In the genomic region with DNA sequence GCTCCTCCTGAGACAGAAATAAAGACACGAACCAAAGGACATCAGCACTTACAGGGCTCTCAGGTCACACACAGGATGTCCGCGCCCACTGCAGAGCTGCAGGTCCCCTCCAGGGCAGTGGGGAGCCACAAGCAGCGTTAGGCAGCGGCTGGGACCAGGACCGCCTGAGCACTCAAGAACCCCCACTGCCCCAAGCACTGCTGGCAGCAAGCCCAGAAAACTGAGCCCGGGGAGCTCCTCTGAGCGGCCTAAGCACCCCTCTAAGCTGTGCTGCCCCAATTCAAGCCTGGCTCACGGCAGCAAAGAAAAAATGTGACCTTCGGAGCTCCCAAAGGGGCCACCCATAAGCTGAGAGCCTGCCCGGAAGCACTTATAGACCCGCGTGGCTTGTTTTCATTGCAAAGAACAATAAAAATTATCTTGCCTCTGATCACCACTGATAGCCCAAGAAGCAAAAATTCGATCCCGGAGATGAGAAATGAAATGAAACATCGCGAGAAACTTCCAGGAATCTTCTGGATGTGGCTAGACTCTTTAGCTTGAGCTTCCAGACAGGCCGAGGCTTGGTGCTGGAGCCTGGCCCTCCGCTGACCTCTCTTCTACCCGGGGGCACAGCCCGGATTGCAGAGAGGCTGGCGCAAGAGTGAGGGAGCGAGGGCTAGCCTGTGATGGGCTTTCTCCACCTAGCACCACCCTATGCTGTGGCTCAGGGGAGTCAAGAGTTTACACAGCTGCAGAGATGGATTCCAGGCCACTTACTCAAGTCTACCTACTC, we compare ENCODE assay signal across 1 cellular context.
TF ChIP-seq lines count a peak whose summit lies in the region.

No MANE protein-coding gene starts in this region.

TF ChIP-seq in A549, 52 proteins besides CTCF, POLR2A, EP300 and RAD21 (continued from another document):
- TF ChIP-seq, protein P1, sequence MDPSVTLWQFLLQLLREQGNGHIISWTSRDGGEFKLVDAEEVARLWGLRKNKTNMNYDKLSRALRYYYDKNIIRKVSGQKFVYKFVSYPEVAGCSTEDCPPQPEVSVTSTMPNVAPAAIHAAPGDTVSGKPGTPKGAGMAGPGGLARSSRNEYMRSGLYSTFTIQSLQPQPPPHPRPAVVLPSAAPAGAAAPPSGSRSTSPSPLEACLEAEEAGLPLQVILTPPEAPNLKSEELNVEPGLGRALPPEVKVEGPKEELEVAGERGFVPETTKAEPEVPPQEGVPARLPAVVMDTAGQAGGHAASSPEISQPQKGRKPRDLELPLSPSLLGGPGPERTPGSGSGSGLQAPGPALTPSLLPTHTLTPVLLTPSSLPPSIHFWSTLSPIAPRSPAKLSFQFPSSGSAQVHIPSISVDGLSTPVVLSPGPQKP (IDR thresholded peaks at IDR 0.05; ENCODE audit: low read depth, low read length): no peak
- TF ChIP-seq RCOR1 (IDR thresholded peaks at IDR 0.05; ENCODE audit: low read depth, low read length) (no peak), HOXB13 (CRISPR knock-in tag; IDR thresholded peaks at IDR 0.05; ENCODE audit: low read depth) (no peak), TFCP2L1 (CRISPR knock-in tag; IDR thresholded peaks at IDR 0.05) (no peak), FOXS1 (CRISPR knock-in tag; IDR thresholded peaks at IDR 0.05) (no peak), KDM1A (IDR thresholded peaks at IDR 0.05; ENCODE audit: low read depth) (no peak), HDAC2 (IDR thresholded peaks at IDR 0.05) (no peak), POLR2AphosphoS2 (conservative IDR thresholded peaks at IDR 0.05; ENCODE audit: low read length) (no peak), SMC3 (IDR thresholded peaks at IDR 0.05) (no peak), GATA3 (IDR thresholded peaks at IDR 0.05; ENCODE audit: borderline replicate concordance) (peak; percentile 61; the same call in 1 of the 2 replicates), HEYL (CRISPR knock-in tag; IDR thresholded peaks at IDR 0.05) (no peak), MAZ (IDR thresholded peaks at IDR 0.05; ENCODE audit: borderline replicate concordance, low read depth, low read length) (no peak), SREBF2 (IDR thresholded peaks at IDR 0.05) (no peak), EHF (CRISPR knock-in tag; IDR thresholded peaks at IDR 0.05) (no peak), RFX5 (IDR thresholded peaks at IDR 0.05) (no peak), MYC (IDR thresholded peaks at IDR 0.05; ENCODE audit: borderline replicate concordance, low read length) (no peak), KDM5A (IDR thresholded peaks at IDR 0.05) (no peak), CBX2 (IDR thresholded peaks at IDR 0.05; ENCODE audit: borderline replicate concordance, low read depth) (no peak), JUNB (IDR thresholded peaks at IDR 0.05) (no peak), NPAS2 (CRISPR knock-in tag; IDR thresholded peaks at IDR 0.05; ENCODE audit: borderline replicate concordance) (no peak), ZC3H11A (IDR thresholded peaks at IDR 0.05) (no peak), JUN (IDR thresholded peaks at IDR 0.05) (peak in 1 of 2 experiments; percentile 58; a peak in 1 of 5 replicates), PHF8 (IDR thresholded peaks at IDR 0.05; ENCODE audit: borderline replicate concordance, low read depth) (no peak), ZFP36 (IDR thresholded peaks at IDR 0.05; ENCODE audit: borderline replicate concordance, partially characterized antibody) (peak; percentile 45), FOSL2 (IDR thresholded peaks at IDR 0.05) (no peak), FOSL2 (CRISPR knock-in tag; IDR thresholded peaks at IDR 0.05) (peak; percentile 53), RARB (CRISPR knock-in tag; IDR thresholded peaks at IDR 0.05) (no peak), CEBPB (IDR thresholded peaks at IDR 0.05) (peak in 1 of 2 experiments; percentile 77; a peak in 2 of 4 replicates), ESRRA (IDR thresholded peaks at IDR 0.05; ENCODE audit: borderline replicate concordance, low read length) (no peak), TP53 (CRISPR knock-in tag; IDR thresholded peaks at IDR 0.05) (no peak), MAFK (IDR thresholded peaks at IDR 0.05; ENCODE audit: partially characterized antibody) (no peak), NFE2L2 (conservative IDR thresholded peaks at IDR 0.05; ENCODE audit: low read length) (no peak), BHLHE40 (IDR thresholded peaks at IDR 0.05; ENCODE audit: low read depth, low read length) (no peak), ZNF302 (CRISPR knock-in tag; IDR thresholded peaks at IDR 0.05) (no peak), RNF2 (IDR thresholded peaks at IDR 0.05; ENCODE audit: borderline replicate concordance, low read depth) (no peak)
- TF ChIP-seq, protein P2, sequence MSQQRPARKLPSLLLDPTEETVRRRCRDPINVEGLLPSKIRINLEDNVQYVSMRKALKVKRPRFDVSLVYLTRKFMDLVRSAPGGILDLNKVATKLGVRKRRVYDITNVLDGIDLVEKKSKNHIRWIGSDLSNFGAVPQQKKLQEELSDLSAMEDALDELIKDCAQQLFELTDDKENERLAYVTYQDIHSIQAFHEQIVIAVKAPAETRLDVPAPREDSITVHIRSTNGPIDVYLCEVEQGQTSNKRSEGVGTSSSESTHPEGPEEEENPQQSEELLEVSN (IDR thresholded peaks at IDR 0.05; ENCODE audit: borderline replicate concordance, low read depth): no peak
- TF ChIP-seq, protein P3, sequence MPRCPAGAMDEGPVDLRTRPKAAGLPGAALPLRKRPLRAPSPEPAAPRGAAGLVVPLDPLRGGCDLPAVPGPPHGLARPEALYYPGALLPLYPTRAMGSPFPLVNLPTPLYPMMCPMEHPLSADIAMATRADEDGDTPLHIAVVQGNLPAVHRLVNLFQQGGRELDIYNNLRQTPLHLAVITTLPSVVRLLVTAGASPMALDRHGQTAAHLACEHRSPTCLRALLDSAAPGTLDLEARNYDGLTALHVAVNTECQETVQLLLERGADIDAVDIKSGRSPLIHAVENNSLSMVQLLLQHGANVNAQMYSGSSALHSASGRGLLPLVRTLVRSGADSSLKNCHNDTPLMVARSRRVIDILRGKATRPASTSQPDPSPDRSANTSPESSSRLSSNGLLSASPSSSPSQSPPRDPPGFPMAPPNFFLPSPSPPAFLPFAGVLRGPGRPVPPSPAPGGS (IDR thresholded peaks at IDR 0.05): no peak
- TF ChIP-seq, protein P4, sequence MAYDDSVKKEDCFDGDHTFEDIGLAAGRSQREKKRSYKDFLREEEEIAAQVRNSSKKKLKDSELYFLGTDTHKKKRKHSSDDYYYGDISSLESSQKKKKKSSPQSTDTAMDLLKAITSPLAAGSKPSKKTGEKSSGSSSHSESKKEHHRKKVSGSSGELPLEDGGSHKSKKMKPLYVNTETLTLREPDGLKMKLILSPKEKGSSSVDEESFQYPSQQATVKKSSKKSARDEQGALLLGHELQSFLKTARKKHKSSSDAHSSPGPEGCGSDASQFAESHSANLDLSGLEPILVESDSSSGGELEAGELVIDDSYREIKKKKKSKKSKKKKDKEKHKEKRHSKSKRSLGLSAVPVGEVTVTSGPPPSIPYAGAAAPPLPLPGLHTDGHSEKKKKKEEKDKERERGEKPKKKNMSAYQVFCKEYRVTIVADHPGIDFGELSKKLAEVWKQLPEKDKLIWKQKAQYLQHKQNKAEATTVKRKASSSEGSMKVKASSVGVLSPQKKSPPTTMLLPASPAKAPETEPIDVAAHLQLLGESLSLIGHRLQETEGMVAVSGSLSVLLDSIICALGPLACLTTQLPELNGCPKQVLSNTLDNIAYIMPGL (CRISPR knock-in tag; IDR thresholded peaks at IDR 0.05; ENCODE audit: borderline replicate concordance): no peak
- TF ChIP-seq, protein P5, sequence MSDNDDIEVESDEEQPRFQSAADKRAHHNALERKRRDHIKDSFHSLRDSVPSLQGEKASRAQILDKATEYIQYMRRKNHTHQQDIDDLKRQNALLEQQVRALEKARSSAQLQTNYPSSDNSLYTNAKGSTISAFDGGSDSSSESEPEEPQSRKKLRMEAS (IDR thresholded peaks at IDR 0.05): peak; percentile 40; the same call in 1 of the 2 replicates
- TF ChIP-seq, protein P6, sequence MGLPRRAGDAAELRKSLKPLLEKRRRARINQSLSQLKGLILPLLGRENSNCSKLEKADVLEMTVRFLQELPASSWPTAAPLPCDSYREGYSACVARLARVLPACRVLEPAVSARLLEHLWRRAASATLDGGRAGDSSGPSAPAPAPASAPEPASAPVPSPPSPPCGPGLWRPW (IDR thresholded peaks at IDR 0.05): no peak
- TF ChIP-seq, protein P7, sequence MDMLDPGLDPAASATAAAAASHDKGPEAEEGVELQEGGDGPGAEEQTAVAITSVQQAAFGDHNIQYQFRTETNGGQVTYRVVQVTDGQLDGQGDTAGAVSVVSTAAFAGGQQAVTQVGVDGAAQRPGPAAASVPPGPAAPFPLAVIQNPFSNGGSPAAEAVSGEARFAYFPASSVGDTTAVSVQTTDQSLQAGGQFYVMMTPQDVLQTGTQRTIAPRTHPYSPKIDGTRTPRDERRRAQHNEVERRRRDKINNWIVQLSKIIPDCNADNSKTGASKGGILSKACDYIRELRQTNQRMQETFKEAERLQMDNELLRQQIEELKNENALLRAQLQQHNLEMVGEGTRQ (IDR thresholded peaks at IDR 0.05): no peak
- TF ChIP-seq, protein P8, sequence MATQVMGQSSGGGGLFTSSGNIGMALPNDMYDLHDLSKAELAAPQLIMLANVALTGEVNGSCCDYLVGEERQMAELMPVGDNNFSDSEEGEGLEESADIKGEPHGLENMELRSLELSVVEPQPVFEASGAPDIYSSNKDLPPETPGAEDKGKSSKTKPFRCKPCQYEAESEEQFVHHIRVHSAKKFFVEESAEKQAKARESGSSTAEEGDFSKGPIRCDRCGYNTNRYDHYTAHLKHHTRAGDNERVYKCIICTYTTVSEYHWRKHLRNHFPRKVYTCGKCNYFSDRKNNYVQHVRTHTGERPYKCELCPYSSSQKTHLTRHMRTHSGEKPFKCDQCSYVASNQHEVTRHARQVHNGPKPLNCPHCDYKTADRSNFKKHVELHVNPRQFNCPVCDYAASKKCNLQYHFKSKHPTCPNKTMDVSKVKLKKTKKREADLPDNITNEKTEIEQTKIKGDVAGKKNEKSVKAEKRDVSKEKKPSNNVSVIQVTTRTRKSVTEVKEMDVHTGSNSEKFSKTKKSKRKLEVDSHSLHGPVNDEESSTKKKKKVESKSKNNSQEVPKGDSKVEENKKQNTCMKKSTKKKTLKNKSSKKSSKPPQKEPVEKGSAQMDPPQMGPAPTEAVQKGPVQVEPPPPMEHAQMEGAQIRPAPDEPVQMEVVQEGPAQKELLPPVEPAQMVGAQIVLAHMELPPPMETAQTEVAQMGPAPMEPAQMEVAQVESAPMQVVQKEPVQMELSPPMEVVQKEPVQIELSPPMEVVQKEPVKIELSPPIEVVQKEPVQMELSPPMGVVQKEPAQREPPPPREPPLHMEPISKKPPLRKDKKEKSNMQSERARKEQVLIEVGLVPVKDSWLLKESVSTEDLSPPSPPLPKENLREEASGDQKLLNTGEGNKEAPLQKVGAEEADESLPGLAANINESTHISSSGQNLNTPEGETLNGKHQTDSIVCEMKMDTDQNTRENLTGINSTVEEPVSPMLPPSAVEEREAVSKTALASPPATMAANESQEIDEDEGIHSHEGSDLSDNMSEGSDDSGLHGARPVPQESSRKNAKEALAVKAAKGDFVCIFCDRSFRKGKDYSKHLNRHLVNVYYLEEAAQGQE (IDR thresholded peaks at IDR 0.05): no peak
TF ChIP-seq in A549: peak in this region for 8.
